Comparison of ENCODE assay signal across 1 cellular context in genomic region chr12:97556201-97556824, GRCh38.
A peak's percentile ranks its signal among the peaks of the same experiment; 100 is the strongest.
TF ChIP-seq lines count a peak whose summit lies in the region.

No MANE protein-coding gene starts in this region.

TF ChIP-seq in HepG2, 621 proteins besides CTCF, POLR2A, EP300 and RAD21 (continued from another document and continues in another):
- TF ChIP-seq ARID5B (CRISPR knock-in tag; IDR thresholded peaks at IDR 0.05) (peak; percentile 74), ZNF790 (CRISPR knock-in tag; IDR thresholded peaks at IDR 0.05; ENCODE audit: borderline replicate concordance) (no peak), SMYD3 (CRISPR knock-in tag; IDR thresholded peaks at IDR 0.05) (no peak), UBTF (CRISPR knock-in tag; IDR thresholded peaks at IDR 0.05) (no peak), ZBTB10 (CRISPR knock-in tag; IDR thresholded peaks at IDR 0.05; ENCODE audit: borderline replicate concordance) (no peak), SAP130 (CRISPR knock-in tag; IDR thresholded peaks at IDR 0.05; ENCODE audit: low read depth) (peak; percentile 26; the same call in 1 of the 2 replicates), GRHL1 (CRISPR knock-in tag; conservative IDR thresholded peaks at IDR 0.05) (no peak), ZNF614 (CRISPR knock-in tag; IDR thresholded peaks at IDR 0.05; ENCODE audit: borderline replicate concordance) (peak; percentile 63; the same call in 1 of the 2 replicates), ZNF264 (CRISPR knock-in tag; IDR thresholded peaks at IDR 0.05) (no peak), KDM1A (CRISPR knock-in tag; IDR thresholded peaks at IDR 0.05) (no peak), ZNF580 (CRISPR knock-in tag; IDR thresholded peaks at IDR 0.05; ENCODE audit: borderline replicate concordance, low read depth) (no peak), FOXA1 (IDR thresholded peaks at IDR 0.05) (no peak), FOXA1 (CRISPR knock-in tag; IDR thresholded peaks at IDR 0.05) (peak; percentile 46; the same call in 1 of the 2 replicates), HNF4G (IDR thresholded peaks at IDR 0.05; ENCODE audit: borderline replicate concordance, low read depth, low read length) (no peak), HNF4G (CRISPR knock-in tag; IDR thresholded peaks at IDR 0.05; ENCODE audit: borderline replicate concordance, low read depth) (no peak), EZH2 (conservative IDR thresholded peaks at IDR 0.05; ENCODE audit: low read depth, low read length) (no peak), ZNF598 (CRISPR knock-in tag; IDR thresholded peaks at IDR 0.05; ENCODE audit: borderline replicate concordance) (no peak), HNRNPK (IDR thresholded peaks at IDR 0.05; ENCODE audit: low read depth, low read length, poor library complexity, severe bottlenecking) (no peak), ZNF329 (CRISPR knock-in tag; IDR thresholded peaks at IDR 0.05; ENCODE audit: low read depth) (no peak), MAFF (IDR thresholded peaks at IDR 0.05; ENCODE audit: low read depth, low read length) (no peak), ZSCAN31 (CRISPR knock-in tag; IDR thresholded peaks at IDR 0.05; ENCODE audit: low read depth) (no peak), ZNF567 (CRISPR knock-in tag; IDR thresholded peaks at IDR 0.05; ENCODE audit: borderline replicate concordance) (no peak), DR1 (CRISPR knock-in tag; IDR thresholded peaks at IDR 0.05) (no peak), ZBTB25 (CRISPR knock-in tag; IDR thresholded peaks at IDR 0.05) (no peak), ZNF724P (CRISPR knock-in tag; IDR thresholded peaks at IDR 0.05; ENCODE audit: borderline replicate concordance) (no peak), ZNF619 (CRISPR knock-in tag; IDR thresholded peaks at IDR 0.05) (no peak), TFDP1 (CRISPR knock-in tag; IDR thresholded peaks at IDR 0.05; ENCODE audit: borderline replicate concordance) (no peak), FOXP4 (CRISPR knock-in tag; IDR thresholded peaks at IDR 0.05) (peak; percentile 57; the same call in 1 of the 2 replicates), HDAC2 (CRISPR knock-in tag; IDR thresholded peaks at IDR 0.05) (peak; percentile 72), TEAD3 (CRISPR knock-in tag; optimal IDR thresholded peaks at IDR 0.05; ENCODE audit: borderline replicate concordance) (peak; percentile 98), ZNF331 (CRISPR knock-in tag; IDR thresholded peaks at IDR 0.05) (no peak), DMAP1 (CRISPR knock-in tag; IDR thresholded peaks at IDR 0.05) (no peak), IRF2 (CRISPR knock-in tag; IDR thresholded peaks at IDR 0.05) (peak; percentile 59; the same call in 1 of the 2 replicates), ZNF382 (CRISPR knock-in tag; IDR thresholded peaks at IDR 0.05; ENCODE audit: borderline replicate concordance) (no peak), TCF7 (IDR thresholded peaks at IDR 0.05; ENCODE audit: low read depth) (peak; percentile 38; the same call in 1 of the 2 replicates), FOXP1 (IDR thresholded peaks at IDR 0.05) (no peak), FOXP1 (CRISPR knock-in tag; IDR thresholded peaks at IDR 0.05) (no peak), DRAP1 (CRISPR knock-in tag; IDR thresholded peaks at IDR 0.05) (0 out of 2 replicates have a peak, but pooled peaks have one; percentile 26), PRDM15 (CRISPR knock-in tag; IDR thresholded peaks at IDR 0.05) (no peak), ZNF230 (CRISPR knock-in tag; IDR thresholded peaks at IDR 0.05) (no peak), NFKBIZ (CRISPR knock-in tag; IDR thresholded peaks at IDR 0.05) (no peak), ZNF777 (CRISPR knock-in tag; IDR thresholded peaks at IDR 0.05) (no peak), TBL1XR1 (IDR thresholded peaks at IDR 0.05; ENCODE audit: borderline replicate concordance, low read length, partially characterized antibody) (no peak), FOSL2 (CRISPR knock-in tag; IDR thresholded peaks at IDR 0.05) (peak; percentile 37; the same call in 1 of the 2 replicates), ZNF543 (CRISPR knock-in tag; IDR thresholded peaks at IDR 0.05) (no peak)
